9 cellular contexts compared by ENCODE assay signal in the genomic region with DNA sequence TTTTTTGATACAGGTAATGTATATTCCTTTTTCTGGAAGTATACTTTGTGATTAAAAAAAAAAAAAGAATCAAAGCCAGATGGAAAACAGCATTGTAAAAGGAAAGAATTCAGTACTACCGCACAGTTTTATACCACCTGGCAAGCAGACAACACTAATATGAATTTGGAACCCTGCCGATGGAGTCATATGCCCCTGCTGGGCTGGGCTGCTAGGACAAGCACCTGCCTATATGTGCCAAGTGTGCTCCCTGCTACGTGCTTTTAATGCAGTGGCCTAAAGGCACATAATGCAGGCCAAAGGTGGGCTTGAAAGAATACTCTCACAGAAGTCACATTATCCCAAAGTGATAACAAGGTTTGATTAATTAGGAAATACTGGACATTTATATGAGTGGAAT. TPM values are rescaled to one million over a fixed set of nuclear protein-coding genes. Genes with fewer than 3 reads are reported as not detected.
A peak's percentile ranks its signal among the peaks of the same experiment; 100 is the strongest.
DNase-seq lines count a peak whose midpoint lies in the region; ATAC-seq and TF ChIP-seq lines count a peak whose summit lies in the region.
"Had no signal": no experiment of that assay in that cellular context is flagged by ENCODE, and none has a peak within 500 bp of the region (broad histone marks: within the 10 kb centered on the region; RNA-seq: fewer than 3 reads in every experiment).

No MANE protein-coding gene starts in this region.

- H3K27ac ChIP-seq in right atrium auricular region (peak overlapping the region in 1 of 2 donors; percentile 58), colonic mucosa (no peak overlapping the region)

- DNase-seq in Right ventricle myocardium superior = no peak
- no peak for DNase-seq in right atrium auricular region (ENCODE audit: low spot score)
- peak; percentile 16 for DNase-seq in NCI-H460 (ENCODE audit: extremely low read depth, low read depth)
- peak; percentile 83 for DNase-seq in colonic mucosa
- peak; percentile 66 for DNase-seq in ureter (ENCODE audit: low spot score)
- no peak for DNase-seq in foreskin melanocyte
- DNase-seq: activated CD8-positive, alpha-beta memory T cell treated with anti-CD3 and anti-CD28 coated beads, Interleukin-2, amount 50 U/mL, for 48 hours had no signal

- intact Hi-C loops in Right ventricle myocardium superior (cut with DNase I) (no loop called here), colonic mucosa (cut with DNase I) (no loop called here)

- H3K4me3 ChIP-seq in right atrium auricular region (no peak overlapping the region), colonic mucosa (no peak overlapping the region)

- TF ChIP-seq CTCF in right atrium auricular region (IDR thresholded peaks at IDR 0.05) = no peak
- TF ChIP-seq CTCF in colonic mucosa (IDR thresholded peaks at IDR 0.05) = no peak

- ATAC-seq in Right ventricle myocardium superior (ENCODE audit: poor library complexity) (peak; percentile 77), HG02798 (IDR thresholded peaks at IDR 0.05; ENCODE audit: poor library complexity, unreplicated experiment) (no peak), HG03439 (IDR thresholded peaks at IDR 0.05; ENCODE audit: unreplicated experiment) (no peak)

- H3K9me3 ChIP-seq in right atrium auricular region = no peaks in the 10 kb centered on the region
- no peaks in the 10 kb centered on the region for H3K9me3 ChIP-seq in colonic mucosa

- H3K27me3 ChIP-seq in right atrium auricular region (no peaks in the 10 kb centered on the region), colonic mucosa (no peaks in the 10 kb centered on the region)

- H3K9ac ChIP-seq in colonic mucosa (ENCODE audit: low read depth in 2 of 2, low read length in 2 of 2) = no peak overlapping the region

- H3K4me1 ChIP-seq in right atrium auricular region (no peaks in the 10 kb centered on the region), colonic mucosa (no peaks in the 10 kb centered on the region)

- H3K36me3 ChIP-seq in right atrium auricular region (no peaks in the 10 kb centered on the region), colonic mucosa (no peaks in the 10 kb centered on the region)

RNA-seq across cellular contexts. Expression of gene WAC, which starts 29.8 kb away (rescaled TPM):
- total RNA-seq in Right ventricle myocardium superior = 92.9 TPM
- total RNA-seq in right atrium auricular region = 10 to 100 TPM; 75.4 to 94.1 TPM
- 112 and 115 TPM in 2 replicates for total RNA-seq in NCI-H460 (2014; rRNA removed; shearing (Covaris generic))
- 35.2 and 43.5 TPM in 2 replicates for polyA plus RNA-seq in NCI-H460 (2014; cell fraction: nucleus; rRNA removed)
- 100 to 1,000 TPM in 1 of 2 donors, 10 to 100 TPM in 1; 78.3 to 135 TPM for total RNA-seq in colonic mucosa
- 126 TPM for total RNA-seq in ureter

Comparison
In these comparisons a context has a peak if more than half of its experiments do, and no peak if none do; other contexts are left out.
1. DNase-seq: peak in NCI-H460 (single experiment), colonic mucosa (single experiment) and ureter (single experiment); none in Right ventricle myocardium superior (single experiment), right atrium auricular region (single experiment) and foreskin melanocyte (single experiment).